ENCODE assay signal across 15 cellular contexts in the genomic region with DNA sequence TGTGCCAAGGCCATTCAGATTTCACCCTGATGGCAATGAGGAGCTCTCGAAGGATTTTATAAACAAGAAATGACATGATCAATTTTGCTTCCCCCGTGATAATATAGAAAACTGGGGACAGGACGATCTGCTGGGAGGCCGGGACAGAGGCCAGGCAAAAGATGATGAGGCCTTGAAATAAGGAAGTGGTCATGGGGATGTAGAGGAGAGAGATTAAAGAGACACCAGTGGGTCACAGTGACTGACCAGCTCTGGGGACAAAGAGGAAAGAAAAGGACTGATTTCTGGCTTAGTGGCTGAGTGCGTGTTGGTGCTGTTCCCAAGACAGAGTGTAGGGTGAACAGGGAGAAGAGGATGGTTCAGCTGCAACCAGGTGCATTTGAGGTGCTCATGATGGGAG.
DNase-seq lines count a peak whose midpoint lies in the region; ATAC-seq and TF ChIP-seq lines count a peak whose summit lies in the region.
"Had no signal": no experiment of that assay in that cellular context is flagged by ENCODE, and none has a peak within 500 bp of the region (broad histone marks: within the 10 kb centered on the region; RNA-seq: fewer than 3 reads in every experiment).

No MANE protein-coding gene starts in this region.

- TF ChIP-seq RAD21 in HCT116 (IDR thresholded peaks at IDR 0.05; ENCODE audit: low read depth), result no peak

- intact Hi-C loops in Calu3 (cut with micrococcal nuclease; ENCODE audit: unreplicated experiment), result no loop called here
- intact Hi-C loops in HCT116 (cut with micrococcal nuclease), result no loop called here
- intact Hi-C loops in upper lobe of right lung (cut with DNase I), result no loop called here

- H3K4me1 ChIP-seq in HCT116 (ENCODE audit: control insufficient read depth in 1 of 2, insufficient read depth in 2 of 2, low read length in 2 of 2) (peaks cover 11 to 12% of the 10 kb centered on the region in 2 experiments; a peak in 3 of 4 replicates), upper lobe of right lung (peaks cover 2% of the 10 kb centered on the region)

- BruUV-seq in Calu3 (replicated peaks; lab: Mats Ljungman, UMichigan), result no TSS peak
- BruUV-seq in HCT116 (replicated peaks; lab: Mats Ljungman, UMichigan), result no TSS peak

- ATAC-seq in HCT116, result 0 out of 2 replicates have a peak, but pooled peaks have one; percentile 20
- ATAC-seq in upper lobe of right lung, result peak; percentile 7
- ATAC-seq in GM19023 (IDR thresholded peaks at IDR 0.05; ENCODE audit: unreplicated experiment), result no peak
- ATAC-seq in HG03108 (IDR thresholded peaks at IDR 0.05; ENCODE audit: unreplicated experiment), result no peak
- ATAC-seq: HepG2 had no signal

- H3K9me3 ChIP-seq in HCT116 (ENCODE audit: control insufficient read depth in 1 of 2, insufficient read depth in 1 of 2, low read depth in 1 of 2, low read length in 2 of 2) (no peaks in the 10 kb centered on the region), upper lobe of right lung (no peaks in the 10 kb centered on the region)
- H3K9me3 ChIP-seq: Caco-2 had no signal

- H3K36me3 Mint-ChIP-seq in Calu3 (ENCODE audit: insufficient read depth, unreplicated experiment), result no peaks in the 10 kb centered on the region
- H3K36me3 Mint-ChIP-seq: CD8-positive, alpha-beta memory T cell had no signal

- no peak for DNase-seq in Calu3
- no peak for DNase-seq in HCT116 (ENCODE audit: low read depth, low spot score)
- DNase-seq in upper lobe of right lung, result no peak
- no peak for DNase-seq in GM20000 (ENCODE audit: low spot score)
- DNase-seq: C1 segment of cervical spinal cord; CD8-positive, alpha-beta memory T cell; GF-D8; GOT3; H9 had no signal

- CTCF ChIA-PET in Calu3 (lab: Charles Lee) (no interaction called here), HCT116 (lab: Charles Lee) (no interaction called here)

- no peaks in the 10 kb centered on the region for H3K79me2 ChIP-seq in HCT116 (ENCODE audit: insufficient read depth, low read length)

- H3K9me2 ChIP-seq in HCT116 (ENCODE audit: insufficient read depth), result no peaks in the 10 kb centered on the region; the same call in 1 of the 2 replicates

- H3K27me3 ChIP-seq in HCT116 (ENCODE audit: insufficient read depth, low read length), result no peaks in the 10 kb centered on the region
- H3K27me3 ChIP-seq in upper lobe of right lung, result no peaks in the 10 kb centered on the region

- POLR2A ChIA-PET in HCT116 (lab: Charles Lee), result no interaction called here

- TF ChIP-seq POLR2A in HCT116 (IDR thresholded peaks at IDR 0.05; ENCODE audit: borderline replicate concordance, extremely low read depth, insufficient read depth, insufficient read length), result no peak

- no peaks in the 10 kb centered on the region for H3K27me3 Mint-ChIP-seq in Calu3 (ENCODE audit: unreplicated experiment)

- H3K9me3 Mint-ChIP-seq in Calu3 (ENCODE audit: low read depth, unreplicated experiment), result no peaks in the 10 kb centered on the region
- H3K9me3 Mint-ChIP-seq: H9 had no signal

- H2AFZ ChIP-seq in HCT116 (ENCODE audit: low read depth, low read length, poor library complexity, severe bottlenecking), result no peak overlapping the region

- no peaks in the 10 kb centered on the region for H3K36me3 ChIP-seq in HCT116 (ENCODE audit: control insufficient read depth in 1 of 2, insufficient read depth in 2 of 2, low read length in 2 of 2)
- H3K36me3 ChIP-seq in upper lobe of right lung, result no peaks in the 10 kb centered on the region

- H3K27ac Mint-ChIP-seq in Calu3 (ENCODE audit: unreplicated experiment), result peak overlapping the region; percentile 2
- H3K27ac Mint-ChIP-seq: B cell; CD8-positive, alpha-beta memory T cell; H9 had no signal

- no peak overlapping the region for H3K4me2 ChIP-seq in HCT116 (ENCODE audit: low read length)

- no peak overlapping the region for H3K9ac ChIP-seq in HCT116 (ENCODE audit: low read length)

- H3K4me3 ChIP-seq in HCT116 (replicated peaks in 1 of 2; ENCODE audit: low read depth in 1 of 2, low read length in 2 of 2), result no peak overlapping the region
- H3K4me3 ChIP-seq in upper lobe of right lung, result no peak overlapping the region

- H3K27ac ChIP-seq in HCT116 (ENCODE audit: low read depth, low read length), result no peak overlapping the region
- H3K27ac ChIP-seq in VCaP, result peak overlapping the region; percentile 38; the same call in 1 of the 2 replicates
- H3K27ac ChIP-seq in upper lobe of right lung, result no peak overlapping the region

- TF ChIP-seq CTCF in Calu3 (IDR thresholded peaks at IDR 0.05; ENCODE audit: unreplicated experiment) (no peak), HCT116 (IDR thresholded peaks at IDR 0.05 in 2 of 3, conservative IDR thresholded peaks at IDR 0.05 in 1 of 3; ENCODE audit: borderline replicate concordance in 1 of 3, insufficient read depth in 1 of 3, low read depth in 2 of 3, low read length in 2 of 3) (no peak), VCaP (conservative IDR thresholded peaks at IDR 0.05) (no peak), upper lobe of right lung (IDR thresholded peaks at IDR 0.05) (no peak), GM20000 (IDR thresholded peaks at IDR 0.05; ENCODE audit: extremely low read depth, missing control alignments) (no peak)

- RAD21 ChIA-PET in HCT116 (lab: Charles Lee; ENCODE audit: low non-redundant PET in 1 of 2, low total read pairs in 2 of 2, uncharacterized antibody in 2 of 2, unreplicated experiment in 2 of 2), result no interaction called here

- no peaks in the 10 kb centered on the region for H4K20me1 ChIP-seq in HCT116 (ENCODE audit: insufficient read depth)

- peaks cover 17% of the 10 kb centered on the region for H3K4me1 Mint-ChIP-seq in Calu3 (ENCODE audit: low read depth, unreplicated experiment)
- H3K4me1 Mint-ChIP-seq: B cell; CD8-positive, alpha-beta memory T cell had no signal

- no peak overlapping the region for H3K4me3 Mint-ChIP-seq in Calu3 (ENCODE audit: low read depth, unreplicated experiment)
- H3K4me3 Mint-ChIP-seq: B cell; CD8-positive, alpha-beta memory T cell; H9 had no signal

TF ChIP-seq in HCT116, 20 proteins besides CTCF, POLR2A, EP300 and RAD21:
- TF ChIP-seq, protein P1, sequence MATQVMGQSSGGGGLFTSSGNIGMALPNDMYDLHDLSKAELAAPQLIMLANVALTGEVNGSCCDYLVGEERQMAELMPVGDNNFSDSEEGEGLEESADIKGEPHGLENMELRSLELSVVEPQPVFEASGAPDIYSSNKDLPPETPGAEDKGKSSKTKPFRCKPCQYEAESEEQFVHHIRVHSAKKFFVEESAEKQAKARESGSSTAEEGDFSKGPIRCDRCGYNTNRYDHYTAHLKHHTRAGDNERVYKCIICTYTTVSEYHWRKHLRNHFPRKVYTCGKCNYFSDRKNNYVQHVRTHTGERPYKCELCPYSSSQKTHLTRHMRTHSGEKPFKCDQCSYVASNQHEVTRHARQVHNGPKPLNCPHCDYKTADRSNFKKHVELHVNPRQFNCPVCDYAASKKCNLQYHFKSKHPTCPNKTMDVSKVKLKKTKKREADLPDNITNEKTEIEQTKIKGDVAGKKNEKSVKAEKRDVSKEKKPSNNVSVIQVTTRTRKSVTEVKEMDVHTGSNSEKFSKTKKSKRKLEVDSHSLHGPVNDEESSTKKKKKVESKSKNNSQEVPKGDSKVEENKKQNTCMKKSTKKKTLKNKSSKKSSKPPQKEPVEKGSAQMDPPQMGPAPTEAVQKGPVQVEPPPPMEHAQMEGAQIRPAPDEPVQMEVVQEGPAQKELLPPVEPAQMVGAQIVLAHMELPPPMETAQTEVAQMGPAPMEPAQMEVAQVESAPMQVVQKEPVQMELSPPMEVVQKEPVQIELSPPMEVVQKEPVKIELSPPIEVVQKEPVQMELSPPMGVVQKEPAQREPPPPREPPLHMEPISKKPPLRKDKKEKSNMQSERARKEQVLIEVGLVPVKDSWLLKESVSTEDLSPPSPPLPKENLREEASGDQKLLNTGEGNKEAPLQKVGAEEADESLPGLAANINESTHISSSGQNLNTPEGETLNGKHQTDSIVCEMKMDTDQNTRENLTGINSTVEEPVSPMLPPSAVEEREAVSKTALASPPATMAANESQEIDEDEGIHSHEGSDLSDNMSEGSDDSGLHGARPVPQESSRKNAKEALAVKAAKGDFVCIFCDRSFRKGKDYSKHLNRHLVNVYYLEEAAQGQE (IDR thresholded peaks at IDR 0.05; ENCODE audit: low read depth), result no peak
TF ChIP-seq in HCT116: peak in this region for 0.

Comparison
In these comparisons a context has a peak if more than half of its experiments do, and no peak if none do; other contexts are left out.
1. ATAC-seq: peak in HCT116 (single experiment) and upper lobe of right lung (single experiment); none in GM19023 (single experiment) and HG03108 (single experiment).